ENCODE assay signal across 2 cellular contexts in genomic region chr9:98888794-98889495, GRCh38.
TF ChIP-seq lines count a peak whose summit lies in the region.

No MANE protein-coding gene starts in this region.

TF ChIP-seq in SK-N-SH, 30 proteins besides CTCF, POLR2A, EP300 and RAD21 (continued from another document):
- TF ChIP-seq PBX3 (IDR thresholded peaks at IDR 0.05) = 0 out of 2 replicates have a peak, but pooled peaks have one; percentile 7

TF ChIP-seq in SK-N-SH treated with all-trans-retinoic acid at 6 μM for 48 hours, 23 proteins besides CTCF, POLR2A, EP300 and RAD21:
- no peak for TF ChIP-seq TCF4 (CRISPR knock-in tag; IDR thresholded peaks at IDR 0.05; ENCODE audit: borderline replicate concordance)
- TF ChIP-seq TSHZ2 (CRISPR knock-in tag; IDR thresholded peaks at IDR 0.05) = no peak
- TF ChIP-seq ZNF8 (CRISPR knock-in tag; IDR thresholded peaks at IDR 0.05) = no peak
- TF ChIP-seq SNAI2 (CRISPR knock-in tag; IDR thresholded peaks at IDR 0.05) = no peak
- TF ChIP-seq CSDC2 (CRISPR knock-in tag; IDR thresholded peaks at IDR 0.05) = no peak
- no peak for TF ChIP-seq GLIS3 (CRISPR knock-in tag; IDR thresholded peaks at IDR 0.05)
- TF ChIP-seq CREB5 (CRISPR knock-in tag; IDR thresholded peaks at IDR 0.05; ENCODE audit: low read depth) = no peak
- no peak for TF ChIP-seq CSRNP3 (CRISPR knock-in tag; IDR thresholded peaks at IDR 0.05)
- TF ChIP-seq ZFP3 (CRISPR knock-in tag; IDR thresholded peaks at IDR 0.05) = no peak
- TF ChIP-seq PPARA (CRISPR knock-in tag; IDR thresholded peaks at IDR 0.05; ENCODE audit: borderline replicate concordance) = no peak
- TF ChIP-seq ARNTL (CRISPR knock-in tag; IDR thresholded peaks at IDR 0.05; ENCODE audit: borderline replicate concordance, low read depth) = no peak
- TF ChIP-seq PATZ1 (CRISPR knock-in tag; IDR thresholded peaks at IDR 0.05; ENCODE audit: borderline replicate concordance) = no peak
- no peak for TF ChIP-seq BACH2 (CRISPR knock-in tag; IDR thresholded peaks at IDR 0.05; ENCODE audit: borderline replicate concordance)
- no peak for TF ChIP-seq ZC3H10 (CRISPR knock-in tag; IDR thresholded peaks at IDR 0.05)
- TF ChIP-seq RARB (CRISPR knock-in tag; IDR thresholded peaks at IDR 0.05) = no peak
- TF ChIP-seq ZFP30 (CRISPR knock-in tag; IDR thresholded peaks at IDR 0.05) = no peak
